ENCODE assay signal across 8 cellular contexts in the genomic region with DNA sequence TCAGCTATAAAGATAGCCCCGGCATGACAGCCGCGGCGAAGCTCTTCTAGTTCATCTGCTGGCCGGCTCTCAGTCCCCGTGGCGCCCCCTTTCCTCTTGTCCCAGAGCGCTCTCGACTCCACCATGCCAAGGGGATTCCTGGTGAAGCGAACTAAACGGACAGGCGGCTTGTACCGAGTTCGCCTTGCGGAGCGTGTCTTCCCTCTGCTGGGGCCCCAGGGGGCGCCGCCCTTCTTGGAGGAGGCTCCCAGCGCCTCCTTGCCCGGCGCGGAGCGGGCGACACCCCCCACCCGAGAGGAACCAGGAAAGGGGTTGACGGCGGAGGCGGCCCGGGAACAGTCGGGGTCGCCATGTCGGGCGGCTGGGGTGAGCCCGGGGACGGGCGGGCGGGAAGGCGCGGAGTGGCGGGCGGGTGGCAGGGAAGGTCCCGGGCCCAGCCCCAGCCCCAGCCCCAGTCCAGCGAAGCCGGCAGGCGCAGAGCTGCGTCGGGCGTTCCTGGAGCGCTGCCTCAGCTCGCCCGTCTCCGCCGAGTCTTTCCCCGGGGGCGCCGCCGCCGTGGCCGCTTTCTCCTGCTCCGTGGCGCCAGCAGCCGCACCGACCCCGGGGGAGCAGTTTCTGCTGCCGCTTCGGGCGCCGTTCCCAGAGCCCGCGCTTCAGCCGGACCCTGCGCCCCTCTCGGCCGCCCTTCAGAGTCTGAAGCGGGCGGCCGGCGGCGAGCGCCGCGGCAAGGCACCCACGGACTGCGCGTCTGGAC. TPM values are rescaled to one million over a fixed set of nuclear protein-coding genes. Genes with fewer than 3 reads are reported as not detected.
A peak's percentile ranks its signal among the peaks of the same experiment; 100 is the strongest.
DNase-seq lines count a peak whose midpoint lies in the region; ATAC-seq and TF ChIP-seq lines count a peak whose summit lies in the region.

A gene with protein sequence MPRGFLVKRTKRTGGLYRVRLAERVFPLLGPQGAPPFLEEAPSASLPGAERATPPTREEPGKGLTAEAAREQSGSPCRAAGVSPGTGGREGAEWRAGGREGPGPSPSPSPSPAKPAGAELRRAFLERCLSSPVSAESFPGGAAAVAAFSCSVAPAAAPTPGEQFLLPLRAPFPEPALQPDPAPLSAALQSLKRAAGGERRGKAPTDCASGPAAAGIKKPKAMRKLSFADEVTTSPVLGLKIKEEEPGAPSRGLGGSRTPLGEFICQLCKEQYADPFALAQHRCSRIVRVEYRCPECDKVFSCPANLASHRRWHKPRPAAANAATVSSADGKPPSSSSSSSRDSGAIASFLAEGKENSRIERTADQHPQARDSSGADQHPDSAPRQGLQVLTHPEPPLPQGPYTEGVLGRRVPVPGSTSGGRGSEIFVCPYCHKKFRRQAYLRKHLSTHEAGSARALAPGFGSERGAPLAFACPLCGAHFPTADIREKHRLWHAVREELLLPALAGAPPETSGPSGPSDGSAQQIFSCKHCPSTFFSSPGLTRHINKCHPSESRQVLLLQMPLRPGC (plus strand): TSS at position 35 of the 754 bp plus-strand sequence. CDS start 89 bp downstream, at position 124.

- no peaks in the 10 kb centered on the region for H3K9me3 ChIP-seq in adrenal gland (replicated peaks in 1 of 3)
- no peaks in the 10 kb centered on the region for H3K9me3 ChIP-seq in iPS-18c (ENCODE audit: control insufficient read depth, insufficient read depth, low read length)

- ATAC-seq in GM21723 (IDR thresholded peaks at IDR 0.05; ENCODE audit: unreplicated experiment): peak; percentile 22
- ATAC-seq in left lobe of liver: no peak

- H3K4me1 ChIP-seq in adrenal gland (replicated peaks in 1 of 2): peaks cover 16 to 31% of the 10 kb centered on the region in 2 donors

- peak; percentile 47 for DNase-seq in NCI-H1105 treated with DMSO at 0.1 percent for 48 hours (lab: John Stamatoyannopoulos, UW)
- no peak for DNase-seq in adrenal gland
- DNase-seq in stimulated activated CD4-positive, alpha-beta T cell treated with anti-CD3 and anti-CD28 coated beads, Interleukin-4, amount 100 ng/mL, for 24 hours: peak; percentile 5
- no peak for DNase-seq in HCEC 1CT
- DNase-seq in left lobe of liver (ENCODE audit: low spot score): no peak

- 2 to 4% (median 3%) methylated on average over 14 to 85 of the region's 85 CpGs for WGBS in adrenal gland, 4 donors

- no peak for TF ChIP-seq CTCF in adrenal gland (IDR thresholded peaks at IDR 0.05)

- intact Hi-C loops in adrenal gland (cut with DNase I): no loop called here

- no peak within 1 kb of the TSS for H3K27ac ChIP-seq in adrenal gland

- peaks cover 32% of the 10 kb centered on the region for H3K27me3 ChIP-seq in adrenal gland

- H3K4me3 ChIP-seq in GM08714 (ENCODE audit: low read length): peak within 1 kb of the TSS; percentile 66
- peak within 1 kb of the TSS in 3 of 4 donors; percentile 26 to 74 (median 40) for H3K4me3 ChIP-seq in adrenal gland
- H3K4me3 ChIP-seq in iPS-18c (ENCODE audit: insufficient read depth, low read depth, low read length): peak within 1 kb of the TSS; percentile 82

- no peaks in the 10 kb centered on the region for H3K36me3 ChIP-seq in adrenal gland (replicated peaks in 1 of 2)

- no peak for TF ChIP-seq POLR2A in adrenal gland (IDR thresholded peaks at IDR 0.05)

RNA-seq across cellular contexts. Expression of the gene that starts here (rescaled TPM):
- total RNA-seq in adrenal gland (under 1 TPM in 3 of 8 donors, not detected in 5; 0.25 to 0.64 (median 0.41) TPM), left lobe of liver (not detected)
- polyA plus RNA-seq in adrenal gland: under 1 TPM in 2 of 3 donors, not detected in 1; 0.03 to 0.48 TPM

Comparison
In these comparisons a context has a peak if more than half of its experiments do, and no peak if none do; other contexts are left out.
1. DNase-seq: peak in NCI-H1105 treated with DMSO at 0.1 percent for 48 hours (single experiment) and stimulated activated CD4-positive, alpha-beta T cell treated with anti-CD3 and anti-CD28 coated beads, Interleukin-4, amount 100 ng/mL, for 24 hours (single experiment); none in adrenal gland (0 of 7), HCEC 1CT (single experiment) and left lobe of liver (single experiment).
2. Peak in every context shown above with its lines, with median percentiles within 50 percentile points of each other: H3K4me3 ChIP-seq.